Comparison of ENCODE assay signal across 1 cellular context in the genomic region with DNA sequence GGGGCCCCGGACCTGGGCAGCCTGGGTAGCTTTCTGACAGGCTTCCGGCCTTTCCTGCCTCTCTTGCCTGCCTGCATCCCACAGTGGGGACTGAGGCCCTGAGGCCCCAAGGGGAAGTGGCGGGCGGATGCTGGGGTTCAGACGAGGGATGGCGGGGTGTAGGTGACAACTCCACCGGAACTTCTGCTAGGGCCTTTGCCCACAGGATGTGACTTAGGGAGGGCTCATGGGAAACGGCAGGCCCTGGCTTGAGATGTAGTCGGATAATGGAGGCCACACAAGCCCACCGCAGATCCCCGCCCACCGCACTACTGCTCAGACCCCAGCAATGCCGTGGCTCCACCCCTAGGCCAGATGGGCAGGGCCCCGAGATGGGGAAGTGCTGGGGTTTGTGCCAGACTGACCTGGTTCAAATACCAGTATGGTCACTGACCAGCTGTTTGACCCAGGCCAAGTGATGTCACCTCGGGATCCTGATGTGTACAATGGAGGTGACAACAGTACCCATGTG.
TF ChIP-seq lines count a peak whose summit lies in the region.

No MANE protein-coding gene starts in this region.

TF ChIP-seq in GM23338, 12 proteins besides CTCF, POLR2A, EP300 and RAD21 (continued from another document):
- TF ChIP-seq REST (IDR thresholded peaks at IDR 0.05; ENCODE audit: unreplicated experiment), result no peak
- no peak for TF ChIP-seq NANOG (IDR thresholded peaks at IDR 0.05; ENCODE audit: borderline replicate concordance)
- no peak for TF ChIP-seq POLR2AphosphoS5 (IDR thresholded peaks at IDR 0.05; ENCODE audit: low read depth)
- TF ChIP-seq ZNF114 (CRISPR knock-in tag; IDR thresholded peaks at IDR 0.05), result no peak
- TF ChIP-seq STAT1 (IDR thresholded peaks at IDR 0.05; ENCODE audit: unreplicated experiment), result no peak
- no peak for TF ChIP-seq JUNB (IDR thresholded peaks at IDR 0.05; ENCODE audit: unreplicated experiment)
- TF ChIP-seq EZH2phosphoT487 (IDR thresholded peaks at IDR 0.05; ENCODE audit: unreplicated experiment), result no peak
